Comparison of ENCODE assay signal across 11 cellular contexts in the genomic region with DNA sequence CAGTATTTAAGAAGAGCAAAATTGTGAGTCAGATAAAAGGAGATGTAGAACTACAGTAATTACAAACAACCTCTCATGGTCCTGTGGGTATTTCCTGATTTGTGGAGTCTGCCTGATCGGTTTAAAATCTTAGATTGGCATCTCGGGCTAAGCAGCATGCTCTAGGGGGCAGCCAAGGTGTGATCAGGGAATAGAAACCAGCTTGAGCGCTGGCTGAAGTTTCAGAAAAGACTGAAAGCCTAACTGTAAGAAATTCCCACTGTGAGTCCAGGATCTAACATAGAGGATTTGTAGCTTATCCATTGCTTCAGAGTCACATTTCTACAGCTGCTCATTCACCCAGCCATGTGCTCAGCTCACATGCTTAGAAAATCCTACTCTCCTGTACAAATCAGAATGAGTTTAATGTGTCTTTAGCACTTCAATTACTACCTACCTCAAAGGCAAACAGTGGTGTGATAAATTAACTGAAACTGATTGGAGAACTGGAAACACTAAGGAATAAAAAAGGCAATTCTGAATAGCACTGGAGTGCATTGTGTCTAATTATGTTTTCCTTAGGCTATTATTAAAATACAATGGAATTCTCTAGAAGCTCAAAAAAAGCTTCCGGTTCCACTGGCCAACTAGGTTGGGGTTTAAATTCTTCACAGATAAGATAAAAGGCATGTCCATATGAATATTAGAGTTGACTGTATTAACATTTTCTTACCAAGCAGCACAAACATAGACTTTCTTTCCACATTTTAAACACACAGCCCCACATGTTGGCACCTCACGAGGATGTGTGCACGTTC.
DNase-seq lines count a peak whose midpoint lies in the region; ATAC-seq, FAIRE-seq and TF ChIP-seq lines count a peak whose summit lies in the region.
"Had no signal": no experiment of that assay in that cellular context is flagged by ENCODE, and none has a peak within 500 bp of the region (broad histone marks: within the 10 kb centered on the region; RNA-seq: fewer than 3 reads in every experiment).

No MANE protein-coding gene starts in this region.

- no peak for FAIRE-seq in HTR-8/SVneo (lab: Jason Lieb, UNC)

- no peak overlapping the region for H3K4me3 Mint-ChIP-seq in type B pancreatic cell
- H3K4me3 Mint-ChIP-seq: activated naive CD4-positive, alpha-beta T cell treated with anti-CD3 and anti-CD28 coated beads for 36 hours had no signal

- no peaks in the 10 kb centered on the region for H3K27me3 ChIP-seq in left ventricle myocardium inferior (ENCODE audit: low read depth)

- intact Hi-C loops in left ventricle myocardium inferior (cut with micrococcal nuclease) (no loop called here), Right ventricle myocardium superior (cut with DNase I) (no loop called here)

- H3K9me3 Mint-ChIP-seq in type B pancreatic cell = peaks cover 8% of the 10 kb centered on the region

- TF ChIP-seq CTCF in left ventricle myocardium inferior (IDR thresholded peaks at IDR 0.05; ENCODE audit: borderline replicate concordance) (peak; percentile 40), fibroblast of the aortic adventitia (IDR thresholded peaks at IDR 0.05; ENCODE audit: insufficient read depth, low read length) (peak; percentile 34), type B pancreatic cell (conservative IDR thresholded peaks at IDR 0.05) (peak; percentile 26)

- peaks cover 29% of the 10 kb centered on the region for H3K36me3 Mint-ChIP-seq in type B pancreatic cell

- H3K9me3 ChIP-seq in left ventricle myocardium inferior (replicated peaks) = no peaks in the 10 kb centered on the region

- peaks cover 5% of the 10 kb centered on the region for H3K4me1 Mint-ChIP-seq in type B pancreatic cell (ENCODE audit: unreplicated experiment)

- no peak for DNase-seq in left ventricle myocardium inferior
- no peak for DNase-seq in Right ventricle myocardium superior
- peak; percentile 18 for DNase-seq in NCI-H226
- DNase-seq in fibroblast of the aortic adventitia (ENCODE audit: low read depth) = peak; percentile 59
- no peak for DNase-seq in type B pancreatic cell (ENCODE audit: extremely low spot score, unreplicated experiment)
- DNase-seq in HTR-8/SVneo (ENCODE audit: insufficient read length, low spot score) = no peak
- DNase-seq in occipital lobe (lab: John Stamatoyannopoulos, UW) = no peak
- DNase-seq: activated naive CD4-positive, alpha-beta T cell treated with anti-CD3 and anti-CD28 coated beads for 36 hours; DMS153; NCI-H1048 had no signal

- H3K36me3 ChIP-seq in left ventricle myocardium inferior = peaks cover 31% of the 10 kb centered on the region

- H3K27ac Mint-ChIP-seq in type B pancreatic cell = no peak overlapping the region
- H3K27ac Mint-ChIP-seq: activated naive CD4-positive, alpha-beta T cell treated with anti-CD3 and anti-CD28 coated beads for 36 hours had no signal

- peak overlapping the region; percentile 65 for H3K27ac ChIP-seq in left ventricle myocardium inferior (replicated peaks)

- no peaks in the 10 kb centered on the region for H3K27me3 Mint-ChIP-seq in type B pancreatic cell

- H3K4me3 ChIP-seq in left ventricle myocardium inferior (no peak overlapping the region), fibroblast of the aortic adventitia (ENCODE audit: low read depth, low read length) (no peak overlapping the region)

- peaks cover 27% of the 10 kb centered on the region for H3K4me1 ChIP-seq in left ventricle myocardium inferior

- ATAC-seq in Right ventricle myocardium superior (ENCODE audit: poor library complexity) (no peak), HG03457 (IDR thresholded peaks at IDR 0.05; ENCODE audit: unreplicated experiment) (no peak)

Comparison
In these comparisons a context has a peak if more than half of its experiments do, and no peak if none do; other contexts are left out.
1. DNase-seq: peak in NCI-H226 (single experiment) and fibroblast of the aortic adventitia (single experiment); none in left ventricle myocardium inferior (single experiment), Right ventricle myocardium superior (single experiment), type B pancreatic cell (single experiment), HTR-8/SVneo (single experiment) and occipital lobe (single experiment).
2. Peak in every context shown above with its lines, with median percentiles within 50 percentile points of each other: CTCF ChIP-seq.